ENCODE assay signal across 1 cellular context in genomic region chr17:44707755-44708400, GRCh38.
TF ChIP-seq lines count a peak whose summit lies in the region.

No MANE protein-coding gene starts in this region.

TF ChIP-seq in K562, 482 proteins besides CTCF, POLR2A, EP300 and RAD21 (continued from another document):
- TF ChIP-seq KLF16 (IDR thresholded peaks at IDR 0.05) (no peak), ZBED1 (IDR thresholded peaks at IDR 0.05) (no peak), NR2C1 (IDR thresholded peaks at IDR 0.05) (no peak), NR2C1 (tag; IDR thresholded peaks at IDR 0.05) (no peak), PHTF2 (CRISPR knock-in tag; IDR thresholded peaks at IDR 0.05) (no peak), KLF13 (tag; IDR thresholded peaks at IDR 0.05; ENCODE audit: borderline replicate concordance, low read depth) (no peak), TAF9B (IDR thresholded peaks at IDR 0.05; ENCODE audit: partially characterized antibody) (no peak), ELF1 (tag; IDR thresholded peaks at IDR 0.05) (no peak), STAT5A (IDR thresholded peaks at IDR 0.05; ENCODE audit: borderline replicate concordance, low read length) (no peak), PHB2 (IDR thresholded peaks at IDR 0.05; ENCODE audit: low read depth) (no peak), KLF1 (tag; IDR thresholded peaks at IDR 0.05) (no peak), CBX2 (IDR thresholded peaks at IDR 0.05; ENCODE audit: insufficient read depth, low read length, poor library complexity, severe bottlenecking) (no peak), CHCHD3 (CRISPR knock-in tag; IDR thresholded peaks at IDR 0.05) (no peak), MCM3 (IDR thresholded peaks at IDR 0.05) (no peak), ZNF449 (CRISPR knock-in tag; IDR thresholded peaks at IDR 0.05) (no peak), GATA2 (CRISPR knock-in tag; IDR thresholded peaks at IDR 0.05) (no peak), SUPT5H (IDR thresholded peaks at IDR 0.05) (no peak), ZNF184 (CRISPR knock-in tag; IDR thresholded peaks at IDR 0.05) (no peak)
- TF ChIP-seq, protein P1, sequence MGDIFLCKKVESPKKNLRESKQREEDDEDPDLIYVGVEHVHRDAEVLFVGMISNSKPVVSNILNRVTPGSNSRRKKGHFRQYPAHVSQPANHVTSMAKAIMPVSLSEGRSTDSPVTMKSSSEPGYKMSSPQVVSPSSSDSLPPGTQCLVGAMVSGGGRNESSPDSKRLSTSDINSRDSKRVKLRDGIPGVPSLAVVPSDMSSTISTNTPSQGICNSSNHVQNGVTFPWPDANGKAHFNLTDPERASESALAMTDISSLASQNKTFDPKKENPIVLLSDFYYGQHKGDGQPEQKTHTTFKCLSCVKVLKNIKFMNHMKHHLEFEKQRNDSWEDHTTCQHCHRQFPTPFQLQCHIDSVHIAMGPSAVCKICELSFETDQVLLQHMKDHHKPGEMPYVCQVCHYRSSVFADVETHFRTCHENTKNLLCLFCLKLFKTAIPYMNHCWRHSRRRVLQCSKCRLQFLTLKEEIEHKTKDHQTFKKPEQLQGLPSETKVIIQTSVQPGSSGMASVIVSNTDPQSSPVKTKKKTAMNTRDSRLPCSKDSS (IDR thresholded peaks at IDR 0.05; ENCODE audit: low read depth, partially characterized antibody) = no peak
